Comparison of ENCODE assay signal across 8 cellular contexts in the genomic region with DNA sequence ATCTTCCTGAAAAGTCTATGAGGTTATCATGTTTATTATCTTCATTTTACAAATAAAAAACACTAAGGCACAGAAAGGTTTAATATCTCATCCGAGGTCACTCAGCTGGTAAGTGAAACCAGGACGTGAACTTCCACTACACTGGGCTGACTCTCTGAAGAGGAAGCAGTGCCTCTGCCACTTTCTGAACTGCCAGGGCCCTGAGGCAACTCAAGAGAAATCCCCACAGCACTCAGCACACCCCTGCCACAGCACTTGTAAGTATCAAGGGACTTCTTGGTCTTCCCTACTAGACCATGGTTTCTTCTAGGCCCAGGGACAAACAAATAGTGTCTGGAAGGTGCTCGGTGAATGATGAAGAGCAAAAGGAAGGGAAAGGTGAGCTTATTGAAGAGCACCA. TPM values are rescaled to one million over a fixed set of nuclear protein-coding genes. Genes with fewer than 3 reads are reported as not detected.
DNase-seq lines count a peak whose midpoint lies in the region; ATAC-seq and TF ChIP-seq lines count a peak whose summit lies in the region.

No MANE protein-coding gene starts in this region.

- POLR2A ChIA-PET in activated CD8-positive, alpha-beta T cell treated with anti-CD3 and anti-CD28 coated beads for 36 hours (lab: Charles Lee) = no interaction called here
- POLR2A ChIA-PET in A673 (lab: Charles Lee; ENCODE audit: low non-redundant PET) = no interaction called here

- DNase-seq in T-helper 17 cell (no peak), naive B cell (peak; percentile 52), A673 (ENCODE audit: low spot score) (no peak)
- no peak for DNase-seq in activated CD8-positive, alpha-beta T cell treated with anti-CD3 and anti-CD28 coated beads for 36 hours
- no peak for DNase-seq in activated CD4-positive, alpha-beta T cell treated with anti-CD3 and anti-CD28 coated beads, Interleukin-2, amount 10 ng/mL, durations not matched to agents 24 days and 14 days
- DNase-seq in stimulated activated CD8-positive, alpha-beta memory T cell treated with anti-CD3 and anti-CD28 coated beads, Interleukin-4, amount 100 ng/mL, for 48 hours = no peak

- H3K9me3 Mint-ChIP-seq in naive B cell = no peaks in the 10 kb centered on the region
- H3K9me3 Mint-ChIP-seq in activated CD8-positive, alpha-beta T cell treated with anti-CD3 and anti-CD28 coated beads for 36 hours = no peaks in the 10 kb centered on the region
- H3K9me3 Mint-ChIP-seq in activated CD4-positive, alpha-beta T cell treated with anti-CD3 and anti-CD28 coated beads, Interleukin-2, amount 10 ng/mL, durations not matched to agents 24 days and 14 days = no peaks in the 10 kb centered on the region

- no peak overlapping the region for H3K27ac ChIP-seq in A673 (ENCODE audit: low read depth, low read length, poor library complexity, severe bottlenecking)

- CTCF ChIA-PET in activated CD8-positive, alpha-beta T cell treated with anti-CD3 and anti-CD28 coated beads for 36 hours (lab: Charles Lee) = no interaction called here
- CTCF ChIA-PET in A673 (lab: Charles Lee) = no interaction called here

- H3K36me3 ChIP-seq in A673 (ENCODE audit: insufficient read depth, low read length, poor library complexity, severe bottlenecking) = no peaks in the 10 kb centered on the region

- no TSS peak for BruUV-seq in A673 (replicated peaks; lab: Mats Ljungman, UMichigan)

- no peaks in the 10 kb centered on the region for H3K4me1 Mint-ChIP-seq in T-helper 17 cell
- H3K4me1 Mint-ChIP-seq in naive B cell = peaks cover 15 to 38% (median 34%) of the 10 kb centered on the region in 3 donors
- H3K4me1 Mint-ChIP-seq in activated CD8-positive, alpha-beta T cell treated with anti-CD3 and anti-CD28 coated beads for 36 hours (ENCODE audit: low read depth) = no peaks in the 10 kb centered on the region
- no peaks in the 10 kb centered on the region for H3K4me1 Mint-ChIP-seq in activated CD4-positive, alpha-beta T cell treated with anti-CD3 and anti-CD28 coated beads, Interleukin-2, amount 10 ng/mL, durations not matched to agents 24 days and 14 days

- H3K9me3 ChIP-seq in T-helper 17 cell (ENCODE audit: control insufficient read depth, low read length, poor library complexity, severe bottlenecking) = no peaks in the 10 kb centered on the region
- H3K9me3 ChIP-seq in A673 (ENCODE audit: low read depth, low read length, poor library complexity, severe bottlenecking) = no peaks in the 10 kb centered on the region

- no peaks in the 10 kb centered on the region for H3K4me1 ChIP-seq in A673 (ENCODE audit: insufficient read depth, low read length, poor library complexity, severe bottlenecking)

- ATAC-seq in GM18502 (IDR thresholded peaks at IDR 0.05; ENCODE audit: poor library complexity, unreplicated experiment) (peak; percentile 88), HG02759 (IDR thresholded peaks at IDR 0.05; ENCODE audit: unreplicated experiment) (peak; percentile 87), T-helper 17 cell (peak; percentile 67), naive B cell (ENCODE audit: low read depth in 2 of 2) (peak; percentile 98)
- ATAC-seq in activated CD8-positive, alpha-beta T cell treated with anti-CD3 and anti-CD28 coated beads for 36 hours = no peak

- H3K27me3 Mint-ChIP-seq in T-helper 17 cell (peaks cover 8% of the 10 kb centered on the region), naive B cell (peaks cover 0 to 5% (median 0%) of the 10 kb centered on the region in 3 donors)
- peaks cover under 1% of the 10 kb centered on the region for H3K27me3 Mint-ChIP-seq in activated CD8-positive, alpha-beta T cell treated with anti-CD3 and anti-CD28 coated beads for 36 hours
- peaks cover 3% of the 10 kb centered on the region for H3K27me3 Mint-ChIP-seq in activated CD4-positive, alpha-beta T cell treated with anti-CD3 and anti-CD28 coated beads, Interleukin-2, amount 10 ng/mL, durations not matched to agents 24 days and 14 days

- peak overlapping the region; percentile 61 for H3K27ac Mint-ChIP-seq in T-helper 17 cell
- H3K27ac Mint-ChIP-seq in naive B cell = peak overlapping the region; percentile 88 to 99 (median 95)
- no peak overlapping the region for H3K27ac Mint-ChIP-seq in activated CD8-positive, alpha-beta T cell treated with anti-CD3 and anti-CD28 coated beads for 36 hours
- H3K27ac Mint-ChIP-seq in activated CD4-positive, alpha-beta T cell treated with anti-CD3 and anti-CD28 coated beads, Interleukin-2, amount 10 ng/mL, durations not matched to agents 24 days and 14 days = no peak overlapping the region

- intact Hi-C loops in activated CD8-positive, alpha-beta T cell treated with anti-CD3 and anti-CD28 coated beads for 36 hours (cut with micrococcal nuclease) = no loop called here
- intact Hi-C loops in activated CD4-positive, alpha-beta T cell treated with anti-CD3 and anti-CD28 coated beads, Interleukin-2, amount 10 ng/mL, durations not matched to agents 24 days and 14 days (cut with micrococcal nuclease) = no loop called here
- intact Hi-C loops in A673 (cut with micrococcal nuclease; ENCODE audit: unreplicated experiment) = no loop called here

- no peaks in the 10 kb centered on the region for H3K27me3 ChIP-seq in A673 (replicated peaks; ENCODE audit: insufficient read depth, low read depth, low read length, poor library complexity)

- H3K36me3 Mint-ChIP-seq in T-helper 17 cell (ENCODE audit: low read depth) (peaks cover 3% of the 10 kb centered on the region), naive B cell (no peaks in the 10 kb centered on the region)
- no peaks in the 10 kb centered on the region for H3K36me3 Mint-ChIP-seq in activated CD8-positive, alpha-beta T cell treated with anti-CD3 and anti-CD28 coated beads for 36 hours (ENCODE audit: low read depth)
- no peaks in the 10 kb centered on the region for H3K36me3 Mint-ChIP-seq in activated CD4-positive, alpha-beta T cell treated with anti-CD3 and anti-CD28 coated beads, Interleukin-2, amount 10 ng/mL, durations not matched to agents 24 days and 14 days (ENCODE audit: low read depth)

- no peak overlapping the region for H3K4me3 Mint-ChIP-seq in T-helper 17 cell
- H3K4me3 Mint-ChIP-seq in naive B cell = peak overlapping the region; percentile 2 to 92 (median 78)
- no peak overlapping the region for H3K4me3 Mint-ChIP-seq in activated CD8-positive, alpha-beta T cell treated with anti-CD3 and anti-CD28 coated beads for 36 hours
- no peak overlapping the region for H3K4me3 Mint-ChIP-seq in activated CD4-positive, alpha-beta T cell treated with anti-CD3 and anti-CD28 coated beads, Interleukin-2, amount 10 ng/mL, durations not matched to agents 24 days and 14 days

- H3K4me3 ChIP-seq in A673 (ENCODE audit: low read depth, low read length, poor library complexity, severe bottlenecking) = no peak overlapping the region

- no peak for TF ChIP-seq CTCF in activated CD8-positive, alpha-beta T cell treated with anti-CD3 and anti-CD28 coated beads for 36 hours (IDR thresholded peaks at IDR 0.05)
- TF ChIP-seq CTCF in A673 (conservative IDR thresholded peaks at IDR 0.05; ENCODE audit: low read depth, low read length) = no peak

RNA-seq across cellular contexts. Expression of gene RPL27A, which starts 49.7 kb away (rescaled TPM):
- 1,000 to 10,000 TPM; 1,682 to 1,804 TPM for total RNA-seq in T-helper 17 cell
- 1,000 to 10,000 TPM; 2,246 to 4,262 (median 3,486) TPM for polyA plus RNA-seq in naive B cell (ENCODE audit: low read depth in 6 of 6)
- 100 to 1,000 TPM; 959 to 987 TPM for total RNA-seq in activated CD8-positive, alpha-beta T cell treated with anti-CD3 and anti-CD28 coated beads for 36 hours
- 738 and 745 TPM in 2 replicates for total RNA-seq in activated CD4-positive, alpha-beta T cell treated with anti-CD3 and anti-CD28 coated beads, Interleukin-2, amount 10 ng/mL, durations not matched to agents 24 days and 14 days
- total RNA-seq in A673 (2021) = 576 and 629 TPM in 2 replicates

RNA-seq across cellular contexts. Expression of gene TRIM66, which starts 49.8 kb away (rescaled TPM):
- 10 to 100 TPM; 20.0 to 23.5 TPM for total RNA-seq in T-helper 17 cell
- 1 to 10 TPM in 2 of 6 donors, under 1 TPM in 3, not detected in 1; 0.31 to 1.7 (median 0.95) TPM for polyA plus RNA-seq in naive B cell (ENCODE audit: low read depth in 6 of 6)
- 10 to 100 TPM; 24.7 to 28.4 TPM for total RNA-seq in activated CD8-positive, alpha-beta T cell treated with anti-CD3 and anti-CD28 coated beads for 36 hours
- 11.9 and 13.4 TPM in 2 replicates for total RNA-seq in activated CD4-positive, alpha-beta T cell treated with anti-CD3 and anti-CD28 coated beads, Interleukin-2, amount 10 ng/mL, durations not matched to agents 24 days and 14 days
- 9.7 and 14.6 TPM in 2 replicates for total RNA-seq in A673 (2021)

Comparison
In these comparisons a context has a peak if more than half of its experiments do, and no peak if none do; other contexts are left out.
1. H3K27ac Mint-ChIP-seq: peak in T-helper 17 cell (single experiment) and naive B cell (6 of 6); none in activated CD8-positive, alpha-beta T cell treated with anti-CD3 and anti-CD28 coated beads for 36 hours (single experiment) and activated CD4-positive, alpha-beta T cell treated with anti-CD3 and anti-CD28 coated beads, Interleukin-2, amount 10 ng/mL, durations not matched to agents 24 days and 14 days (single experiment).
2. H3K4me3 Mint-ChIP-seq: peak in naive B cell (8 of 8); none in T-helper 17 cell (single experiment), activated CD8-positive, alpha-beta T cell treated with anti-CD3 and anti-CD28 coated beads for 36 hours (single experiment) and activated CD4-positive, alpha-beta T cell treated with anti-CD3 and anti-CD28 coated beads, Interleukin-2, amount 10 ng/mL, durations not matched to agents 24 days and 14 days (single experiment).